Comparison of ENCODE assay signal across 21 cellular contexts in the genomic region with DNA sequence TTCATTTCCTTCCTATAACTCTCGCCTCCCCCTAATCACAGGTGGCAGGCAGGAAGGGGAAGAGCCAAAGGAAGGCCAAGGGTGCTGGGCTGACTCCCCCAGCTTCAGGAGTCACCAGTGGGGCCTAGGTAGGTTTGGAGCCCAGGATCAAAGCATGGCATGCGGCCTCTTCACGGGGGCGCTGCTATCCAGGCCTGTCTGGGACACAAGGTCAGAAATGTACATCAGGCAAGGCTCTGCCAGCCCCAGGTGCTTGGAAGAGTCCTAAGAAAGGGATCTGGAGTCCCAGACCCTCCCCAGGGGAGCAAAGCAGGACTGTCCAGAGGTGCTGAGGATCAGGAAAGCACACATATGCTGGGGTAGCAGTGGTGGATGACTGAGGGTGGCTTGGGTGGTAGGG. TPM values are rescaled to one million over a fixed set of nuclear protein-coding genes. Genes with fewer than 3 reads are reported as not detected.
DNase-seq lines count a peak whose midpoint lies in the region; ATAC-seq and TF ChIP-seq lines count a peak whose summit lies in the region.
"Had no signal": no experiment of that assay in that cellular context is flagged by ENCODE, and none has a peak within 500 bp of the region (broad histone marks: within the 10 kb centered on the region; RNA-seq: fewer than 3 reads in every experiment).

No MANE protein-coding gene starts in this region.

- no peaks in the 10 kb centered on the region for H3K79me2 ChIP-seq in Loucy (ENCODE audit: insufficient read depth, low read length)

- peak overlapping the region; percentile 38 for H3K4me2 ChIP-seq in Loucy (ENCODE audit: low read depth, low read length, poor library complexity, severe bottlenecking)

- H4K20me1 ChIP-seq in Loucy (ENCODE audit: insufficient read depth, low read length, poor library complexity, severe bottlenecking) = no peaks in the 10 kb centered on the region

- H3K27me3 Mint-ChIP-seq in memory B cell = no peaks in the 10 kb centered on the region
- H3K27me3 Mint-ChIP-seq: activated naive CD8-positive, alpha-beta T cell treated with anti-CD3 and anti-CD28 coated beads, Interleukin-2, amount 50 U/mL, for 24 hours had no signal

- peak overlapping the region; percentile 23 for H3K9ac ChIP-seq in Loucy (ENCODE audit: low read depth, low read length, poor library complexity, severe bottlenecking)

- no peak overlapping the region for H3K4me3 ChIP-seq in left ventricle myocardium inferior
- H3K4me3 ChIP-seq in Loucy (ENCODE audit: low read length, poor library complexity, severe bottlenecking) = no peak overlapping the region
- H3K4me3 ChIP-seq: esophagus muscularis mucosa, left lung, mucosa of descending colon, right atrium auricular region, stomach had no signal

- H3K4me1 Mint-ChIP-seq in memory B cell = peaks cover 23% of the 10 kb centered on the region

- ATAC-seq in left cardiac atrium = no peak
- ATAC-seq in memory B cell (ENCODE audit: low read depth) = no peak
- no peak for ATAC-seq in HG02938 (IDR thresholded peaks at IDR 0.05; ENCODE audit: unreplicated experiment)
- ATAC-seq: activated naive CD8-positive, alpha-beta T cell treated with anti-CD3 and anti-CD28 coated beads, Interleukin-2, amount 50 U/mL, for 24 hours; left lung; mucosa of descending colon had no signal

- H3K27me3 ChIP-seq in left ventricle myocardium inferior (ENCODE audit: low read depth) = no peaks in the 10 kb centered on the region
- no peaks in the 10 kb centered on the region for H3K27me3 ChIP-seq in Loucy (ENCODE audit: insufficient read depth, low read length, poor library complexity, severe bottlenecking)
- H3K27me3 ChIP-seq: brain microvascular endothelial cell, esophagus muscularis mucosa, right atrium auricular region had no signal

- no peak overlapping the region for H2AFZ ChIP-seq in Loucy (ENCODE audit: low read length)

- no peaks in the 10 kb centered on the region for H3K9me3 ChIP-seq in left ventricle myocardium inferior (replicated peaks)
- H3K9me3 ChIP-seq in Loucy (ENCODE audit: insufficient read depth, low read depth, low read length) = no peaks in the 10 kb centered on the region
- H3K9me3 ChIP-seq: esophagus muscularis mucosa, left lung, mucosa of descending colon, right atrium auricular region, stomach had no signal

- H3K36me3 ChIP-seq in left ventricle myocardium inferior (peaks cover 33% of the 10 kb centered on the region), Loucy (ENCODE audit: insufficient read depth, low read length) (peaks cover 32% of the 10 kb centered on the region)

- peaks cover 10% of the 10 kb centered on the region for H3K36me3 Mint-ChIP-seq in memory B cell

- no peak overlapping the region for H3K4me3 Mint-ChIP-seq in memory B cell
- H3K4me3 Mint-ChIP-seq: activated naive CD8-positive, alpha-beta T cell treated with anti-CD3 and anti-CD28 coated beads, Interleukin-2, amount 50 U/mL, for 24 hours; T-helper 1 cell treated with Interleukin-12 subunit alpha and Interleukin-12 subunit beta and Interleukin-4 antibody, amounts not matched to agents 30 μg/mL and 1 μg/mL, for 36 hours had no signal

- peak overlapping the region; percentile 41 for H3K27ac ChIP-seq in left ventricle myocardium inferior (replicated peaks)
- H3K27ac ChIP-seq: brain microvascular endothelial cell, esophagus muscularis mucosa, left lung had no signal

- DNase-seq in left ventricle myocardium inferior = no peak
- no peak for DNase-seq in left cardiac atrium
- no peak for DNase-seq in memory B cell (ENCODE audit: low spot score in 2 of 2)
- no peak for DNase-seq in NAMALWA (ENCODE audit: low spot score)
- DNase-seq in NCI-H2081 (lab: John Stamatoyannopoulos, UW) = no peak
- DNase-seq: activated CD4-positive, CD25-positive, alpha-beta regulatory T cell; activated CD8-positive, alpha-beta memory T cell treated with anti-CD3 and anti-CD28 coated beads, Interleukin-2, amount 50 U/mL, for 48 hours; activated naive CD8-positive, alpha-beta T cell treated with anti-CD3 and anti-CD28 coated beads, Interleukin-2, amount 50 U/mL, for 24 hours; brain microvascular endothelial cell; left lung; mucosa of descending colon; NCI-H1436; NCI-H2171; SIG-M5; stomach had no signal

- no peaks in the 10 kb centered on the region for H3F3A ChIP-seq in Loucy (ENCODE audit: low read depth)

- H3K9me3 Mint-ChIP-seq in memory B cell = no peaks in the 10 kb centered on the region
- H3K9me3 Mint-ChIP-seq: activated naive CD8-positive, alpha-beta T cell treated with anti-CD3 and anti-CD28 coated beads, Interleukin-2, amount 50 U/mL, for 24 hours; T-helper 1 cell treated with Interleukin-12 subunit alpha and Interleukin-12 subunit beta and Interleukin-4 antibody, amounts not matched to agents 30 μg/mL and 1 μg/mL, for 36 hours had no signal

- no peaks in the 10 kb centered on the region for H3K9me2 ChIP-seq in Loucy (replicated peaks; ENCODE audit: low read depth, low read length)

- intact Hi-C loops in left ventricle myocardium inferior (cut with micrococcal nuclease) = no loop called here
- intact Hi-C loops in left cardiac atrium (cut with DNase I) = loop anchor here in 1 of 2 donors (10.0 kb wide), 1 partner anchor 60 kb away; no protein-coding TSS in a partner anchor

- H3K27ac Mint-ChIP-seq in memory B cell = peak overlapping the region; percentile 78
- H3K27ac Mint-ChIP-seq: activated naive CD8-positive, alpha-beta T cell treated with anti-CD3 and anti-CD28 coated beads, Interleukin-2, amount 50 U/mL, for 24 hours had no signal

- TF ChIP-seq CTCF in left ventricle myocardium inferior (IDR thresholded peaks at IDR 0.05; ENCODE audit: borderline replicate concordance) (no peak), Loucy (conservative IDR thresholded peaks at IDR 0.05; ENCODE audit: low read length) (no peak)

- H3K4me1 ChIP-seq in left ventricle myocardium inferior (peaks cover 70% of the 10 kb centered on the region), Loucy (ENCODE audit: insufficient read depth, low read length, poor library complexity, severe bottlenecking) (peaks cover 36% of the 10 kb centered on the region)

RNA-seq across cellular contexts. Expression of a gene that starts 10.4 kb away (rescaled TPM):
- total RNA-seq in left ventricle myocardium inferior (25.9 TPM), left cardiac atrium (10 to 100 TPM; 28.2 to 47.0 TPM)

RNA-seq across cellular contexts. Expression of a gene that starts 21.1 kb away (rescaled TPM):
- total RNA-seq in left ventricle myocardium inferior (162 TPM), left cardiac atrium (100 to 1,000 TPM; 178 to 214 TPM)

RNA-seq across cellular contexts. Expression of a gene that starts 40.5 kb away (rescaled TPM):
- total RNA-seq in left ventricle myocardium inferior (6.0 TPM), left cardiac atrium (10 to 100 TPM; 15.1 to 15.5 TPM)
- total RNA-seq: dermis microvascular lymphatic vessel endothelial cell had no signal
